36 cellular contexts compared by ENCODE assay signal in genomic region chr9:1729631-1730030, GRCh38.
"Had no signal": no experiment of that assay in that cellular context is flagged by ENCODE, and none has a peak within 500 bp of the region (broad histone marks: within the 10 kb centered on the region; RNA-seq: fewer than 3 reads in every experiment).

No MANE protein-coding gene starts in this region.

- H3K9me3 ChIP-seq: adrenal gland had no signal

- H3K36me3 ChIP-seq: adrenal gland, cardiac muscle cell had no signal

- H3K4me1 Mint-ChIP-seq: activated B cell treated with CpG ODN at 0.5 μM for 24 hours; activated CD4-positive, alpha-beta T cell treated with anti-CD3 and anti-CD28 coated beads, Interleukin-2, amount 10 ng/mL, durations not matched to agents 24 days and 14 days; activated T-helper 17 cell treated with anti-CD3 and anti-CD28 coated beads, Interleukin-2, amount 50 U/mL, for 72 hours had no signal

- DNase-seq: activated B cell treated with CpG ODN at 0.5 μM for 24 hours; activated CD4-positive, alpha-beta memory T cell treated with anti-CD3 and anti-CD28 coated beads for 36 hours; activated CD4-positive, alpha-beta T cell treated with anti-CD3 and anti-CD28 coated beads for 4 hours; activated CD4-positive, alpha-beta T cell treated with anti-CD3 and anti-CD28 coated beads, Interleukin-2, amount 10 ng/mL, durations not matched to agents 24 days and 14 days; activated CD4-positive, alpha-beta T cell treated with anti-CD3 and anti-CD28 coated beads, Interleukin-2, amount 50 U/mL, for 1 hour; activated CD4-positive, alpha-beta T cell treated with anti-CD3 and anti-CD28 coated beads, Interleukin-2, amount 50 U/mL, for 4 hours; activated CD4-positive, CD25-positive, alpha-beta regulatory T cell treated with anti-CD3 and anti-CD28 coated beads, Interleukin-2, amount 50 U/mL, for 72 hours; activated CD8-positive, alpha-beta memory T cell treated with anti-CD3 and anti-CD28 coated beads, Interleukin-2, amount 50 U/mL, for 4 hours; activated CD8-positive, alpha-beta T cell treated with anti-CD3 and anti-CD28 coated beads for 36 hours; activated effector memory CD4-positive, alpha-beta T cell treated with anti-CD3 and anti-CD28 coated beads, Interleukin-2, amount 50 U/mL, for 16 hours; activated gamma-delta T cell treated with Interleukin-2 at 50 U/mL for 16 hours; activated naive CD4-positive, alpha-beta T cell; activated naive CD4-positive, alpha-beta T cell treated with anti-CD3 and anti-CD28 coated beads for 36 hours; activated naive CD4-positive, alpha-beta T cell treated with anti-CD3 and anti-CD28 coated beads, Interleukin-2, amount 50 U/mL, for 16 hours; activated naive CD8-positive, alpha-beta T cell treated with anti-CD3 and anti-CD28 coated beads for 36 hours; activated T-cell treated with anti-CD3 and anti-CD28 coated beads for 4 hours; activated T-cell treated with anti-CD3 and anti-CD28 coated beads, Interleukin-2, amount 50 U/mL, for 1 hour; activated T-cell treated with anti-CD3 and anti-CD28 coated beads, Interleukin-2, amount 50 U/mL, for 4 hours; activated T-cell treated with anti-CD3 and anti-CD28 coated beads, Interleukin-2, amount 50 U/mL, for 72 hours; adrenal gland; amniotic stem cell; aorta; central memory CD4-positive, alpha-beta T cell; T-helper 1 cell; T-helper 2 cell; T-helper 9 cell had no signal

- H3K27me3 ChIP-seq: adrenal gland, cardiac muscle cell had no signal

- H3K4me1 ChIP-seq: adrenal gland had no signal

- ATAC-seq: activated CD8-positive, alpha-beta T cell treated with anti-CD3 and anti-CD28 coated beads for 36 hours; activated naive CD4-positive, alpha-beta T cell treated with anti-CD3 and anti-CD28 coated beads, Interleukin-2, amount 50 U/mL, for 72 hours; activated T-cell treated with anti-CD3 and anti-CD28 coated beads, Interleukin-2, amount 50 U/mL, for 4 hours; activated T-cell treated with anti-CD3 and anti-CD28 coated beads, Interleukin-2, amount 50 U/mL, for 72 hours; activated T-helper 17 cell treated with anti-CD3 and anti-CD28 coated beads, Interleukin-2, amount 50 U/mL, for 72 hours had no signal

- H3K27ac ChIP-seq: adrenal gland, cardiac muscle cell, VCaP had no signal

- H3K27me3 Mint-ChIP-seq: brain had no signal

- H3K36me3 Mint-ChIP-seq: activated CD4-positive, alpha-beta memory T cell treated with anti-CD3 and anti-CD28 coated beads for 36 hours; activated naive CD4-positive, alpha-beta T cell treated with anti-CD3 and anti-CD28 coated beads, Interleukin-2, amount 50 U/mL, for 72 hours; activated naive CD8-positive, alpha-beta T cell treated with anti-CD3 and anti-CD28 coated beads for 36 hours; brain had no signal

- H3K27ac Mint-ChIP-seq: activated B cell treated with CpG ODN at 0.5 μM for 24 hours; activated CD4-positive, alpha-beta memory T cell treated with anti-CD3 and anti-CD28 coated beads for 36 hours; activated CD4-positive, alpha-beta T cell treated with anti-CD3 and anti-CD28 coated beads, Interleukin-2, amount 10 ng/mL, durations not matched to agents 24 days and 14 days; activated CD8-positive, alpha-beta T cell treated with anti-CD3 and anti-CD28 coated beads for 36 hours; activated naive CD4-positive, alpha-beta T cell treated with anti-CD3 and anti-CD28 coated beads for 36 hours; activated naive CD4-positive, alpha-beta T cell treated with anti-CD3 and anti-CD28 coated beads, Interleukin-2, amount 50 U/mL, for 72 hours; activated naive CD8-positive, alpha-beta T cell treated with anti-CD3 and anti-CD28 coated beads for 36 hours; activated T-cell treated with anti-CD3 and anti-CD28 coated beads, Interleukin-2, amount 50 U/mL, for 72 hours; activated T-helper 1 cell treated with anti-CD3 and anti-CD28 coated beads, Interleukin-12 subunit alpha, Interleukin-12 subunit beta, Interleukin-2, Interleukin-4 antibody, amounts not matched to agents 30 ng/mL and 10 ng/mL and 1 ng/mL, durations not matched to agents 14 hours and 24 hours and 36 hours; activated T-helper 17 cell treated with anti-CD3 and anti-CD28 coated beads, Interleukin-2, amount 50 U/mL, for 72 hours; brain; T-helper 1 cell treated with Interleukin-12 subunit alpha and Interleukin-12 subunit beta and Interleukin-4 antibody, amounts not matched to agents 30 μg/mL and 1 μg/mL, for 36 hours; T-helper 2 cell treated with Interferon-gamma antibody and Interleukin-4, amounts not matched to agents 5 μg/mL and 100 μg/mL, for 36 hours had no signal

- H3K4me3 Mint-ChIP-seq: activated B cell treated with CpG ODN at 0.5 μM for 24 hours; activated CD4-positive, alpha-beta memory T cell treated with anti-CD3 and anti-CD28 coated beads for 36 hours; activated CD4-positive, alpha-beta T cell treated with anti-CD3 and anti-CD28 coated beads, Interleukin-2, amount 10 ng/mL, durations not matched to agents 24 days and 14 days; activated CD8-positive, alpha-beta T cell treated with anti-CD3 and anti-CD28 coated beads for 36 hours; activated naive CD4-positive, alpha-beta T cell treated with anti-CD3 and anti-CD28 coated beads for 36 hours; activated naive CD8-positive, alpha-beta T cell treated with anti-CD3 and anti-CD28 coated beads for 36 hours; activated T-cell treated with anti-CD3 and anti-CD28 coated beads, Interleukin-2, amount 50 U/mL, for 4 hours; activated T-cell treated with anti-CD3 and anti-CD28 coated beads, Interleukin-2, amount 50 U/mL, for 72 hours; activated T-helper 1 cell treated with anti-CD3 and anti-CD28 coated beads, Interleukin-12 subunit alpha, Interleukin-12 subunit beta, Interleukin-2, Interleukin-4 antibody, amounts not matched to agents 30 ng/mL and 10 ng/mL and 1 ng/mL, durations not matched to agents 14 hours and 24 hours and 36 hours; activated T-helper 17 cell treated with anti-CD3 and anti-CD28 coated beads, Interleukin-2, amount 50 U/mL, for 72 hours; brain; T-helper 1 cell treated with Interleukin-12 subunit alpha and Interleukin-12 subunit beta and Interleukin-4 antibody, amounts not matched to agents 30 μg/mL and 1 μg/mL, for 36 hours; T-helper 2 cell treated with Interferon-gamma antibody and Interleukin-4, amounts not matched to agents 5 μg/mL and 100 μg/mL, for 36 hours had no signal

- H3K9me3 Mint-ChIP-seq: activated B cell treated with CpG ODN at 0.5 μM for 24 hours; activated CD4-positive, alpha-beta memory T cell treated with anti-CD3 and anti-CD28 coated beads for 36 hours; activated CD4-positive, alpha-beta T cell treated with anti-CD3 and anti-CD28 coated beads, Interleukin-2, amount 10 ng/mL, durations not matched to agents 24 days and 14 days; activated CD8-positive, alpha-beta T cell treated with anti-CD3 and anti-CD28 coated beads for 36 hours; activated naive CD4-positive, alpha-beta T cell treated with anti-CD3 and anti-CD28 coated beads for 36 hours; activated naive CD4-positive, alpha-beta T cell treated with anti-CD3 and anti-CD28 coated beads, Interleukin-2, amount 50 U/mL, for 72 hours; activated naive CD8-positive, alpha-beta T cell treated with anti-CD3 and anti-CD28 coated beads for 36 hours; activated T-cell treated with anti-CD3 and anti-CD28 coated beads, Interleukin-2, amount 50 U/mL, for 4 hours; activated T-cell treated with anti-CD3 and anti-CD28 coated beads, Interleukin-2, amount 50 U/mL, for 72 hours; activated T-helper 1 cell treated with anti-CD3 and anti-CD28 coated beads, Interleukin-12 subunit alpha, Interleukin-12 subunit beta, Interleukin-2, Interleukin-4 antibody, amounts not matched to agents 30 ng/mL and 10 ng/mL and 1 ng/mL, durations not matched to agents 14 hours and 24 hours and 36 hours; activated T-helper 17 cell treated with anti-CD3 and anti-CD28 coated beads, Interleukin-2, amount 50 U/mL, for 72 hours; brain; T-helper 1 cell treated with Interleukin-12 subunit alpha and Interleukin-12 subunit beta and Interleukin-4 antibody, amounts not matched to agents 30 μg/mL and 1 μg/mL, for 36 hours; T-helper 2 cell treated with Interferon-gamma antibody and Interleukin-4, amounts not matched to agents 5 μg/mL and 100 μg/mL, for 36 hours had no signal

- FAIRE-seq: bronchial epithelial cell, TTC549 had no signal

- H3K4me3 ChIP-seq: adrenal gland, cardiac muscle cell had no signal
